ENCODE assay signal across 23 cellular contexts in the genomic region with DNA sequence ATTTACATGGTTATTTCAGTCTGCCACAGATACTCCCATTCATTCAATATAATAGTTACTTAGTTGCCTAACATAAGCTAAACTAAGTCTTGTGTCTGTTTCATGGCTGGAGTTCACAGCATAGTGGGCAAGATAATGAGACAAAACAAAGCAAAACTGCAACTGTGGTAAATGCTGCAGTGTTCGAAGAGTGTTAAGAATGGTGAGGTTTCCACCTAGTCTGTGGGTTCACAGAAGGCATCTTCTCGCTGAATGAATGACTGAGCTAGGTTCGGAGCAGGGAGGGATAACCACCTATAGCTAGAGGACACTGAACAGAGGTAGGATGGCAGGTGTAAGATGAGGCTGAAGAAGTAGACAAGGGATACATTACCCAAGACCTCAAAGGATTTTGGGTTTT.
A peak's percentile ranks its signal among the peaks of the same experiment; 100 is the strongest.
DNase-seq lines count a peak whose midpoint lies in the region; FAIRE-seq and TF ChIP-seq lines count a peak whose summit lies in the region.
"Had no signal": no experiment of that assay in that cellular context is flagged by ENCODE, and none has a peak within 500 bp of the region (broad histone marks: within the 10 kb centered on the region; RNA-seq: fewer than 3 reads in every experiment).

No MANE protein-coding gene starts in this region.

- H3K4me3 ChIP-seq in mammary epithelial cell (replicated peaks in 1 of 3; ENCODE audit: insufficient read depth in 1 of 3, low read depth in 2 of 3, low read length in 3 of 3) (no peak overlapping the region), keratinocyte (ENCODE audit: control insufficient read depth in 2 of 3, extremely low read depth in 1 of 3, insufficient read depth in 2 of 3, low read depth in 1 of 3, low read length in 3 of 3) (no peak overlapping the region)
- H3K4me3 ChIP-seq: BLaER1 treated with 17β-estradiol and CSF1 and Interleukin-3, amounts not matched to agents 10 nM and 100 nM; GM23248; SJCRH30 had no signal

- peak; percentile 44 for FAIRE-seq in HTR-8/SVneo (lab: Jason Lieb, UNC)
- peak; percentile 20 for FAIRE-seq in keratinocyte (lab: Jason Lieb, UNC)
- FAIRE-seq: RCC 7860 had no signal

- H3K36me3 ChIP-seq in mammary epithelial cell (ENCODE audit: insufficient read depth, low read length): no peaks in the 10 kb centered on the region
- H3K36me3 ChIP-seq in keratinocyte (ENCODE audit: control insufficient read depth in 2 of 2, extremely low read depth in 1 of 2, insufficient read depth in 2 of 2, low read length in 2 of 2): peaks cover 0 to 1% of the 10 kb centered on the region in 2 experiments
- H3K36me3 ChIP-seq: SJCRH30 had no signal

- H3K9me3 ChIP-seq in mammary epithelial cell (replicated peaks; ENCODE audit: insufficient read depth, low read length): no peaks in the 10 kb centered on the region
- H3K9me3 ChIP-seq in keratinocyte (ENCODE audit: control insufficient read depth, low read depth, low read length): peaks cover 1% of the 10 kb centered on the region
- H3K9me3 ChIP-seq: SJCRH30 had no signal

- POLR2A ChIA-PET in MCF 10A (lab: Yijun Ruan, JAX): interaction anchor here (0.8 kb wide), 1 partner anchor 10 kb away, joined by 3 read pairs; no protein-coding TSS in a partner anchor

- H3K27ac Mint-ChIP-seq in MCF 10A (ENCODE audit: low read depth, unreplicated experiment) (peak overlapping the region; percentile 22), type B pancreatic cell (peak overlapping the region; percentile 1)
- H3K27ac Mint-ChIP-seq: CD8-positive, alpha-beta T cell had no signal

- H3K9me3 Mint-ChIP-seq in MCF 10A (ENCODE audit: unreplicated experiment): no peaks in the 10 kb centered on the region
- H3K9me3 Mint-ChIP-seq in type B pancreatic cell: peaks cover 8% of the 10 kb centered on the region

- WGBS in mammary epithelial cell (ENCODE audit: low coverage, missing lambda C conversion rate): 100% methylated on average over 3 of the region's 3 CpGs

- H3K27me3 Mint-ChIP-seq in MCF 10A (ENCODE audit: insufficient read depth, unreplicated experiment) (no peaks in the 10 kb centered on the region), type B pancreatic cell (no peaks in the 10 kb centered on the region)

- H3K4me1 Mint-ChIP-seq in MCF 10A (ENCODE audit: insufficient read depth, unreplicated experiment) (peaks cover 11% of the 10 kb centered on the region), type B pancreatic cell (ENCODE audit: unreplicated experiment) (no peaks in the 10 kb centered on the region)

- H3K4me1 ChIP-seq in mammary epithelial cell (ENCODE audit: insufficient read depth, low read length) (peaks cover 6% of the 10 kb centered on the region), keratinocyte (ENCODE audit: control insufficient read depth, extremely low read depth, insufficient read depth, low read length) (peaks cover 16% of the 10 kb centered on the region)
- H3K4me1 ChIP-seq: SJCRH30 had no signal

- DNase-seq in MCF 10A (ENCODE audit: unreplicated experiment): no peak
- DNase-seq in mammary epithelial cell: no peak
- DNase-seq in HTR-8/SVneo (ENCODE audit: insufficient read length, low spot score): no peak
- DNase-seq in keratinocyte (ENCODE audit: low read depth, low spot score): no peak
- DNase-seq in type B pancreatic cell (ENCODE audit: extremely low spot score, unreplicated experiment): no peak
- no peak for DNase-seq in nucleus accumbens (lab: John Stamatoyannopoulos, UW)
- no peak for DNase-seq in activated CD4-positive, alpha-beta T cell treated with anti-CD3 and anti-CD28 coated beads for 48 hours
- DNase-seq in hypothalamus (lab: John Stamatoyannopoulos, UW): no peak
- DNase-seq: Calu3; CD8-positive, alpha-beta T cell; DMS153; GM23248; IMR-90; MV-4-11; NCI-H1694; NCI-H2081 treated with DMSO at 0.1 percent for 48 hours; NCI-H2171 treated with DMSO at 0.1 percent for 48 hours; NCI-H524 treated with DMSO at 0.1 percent for 48 hours; NCI-H82; SJCRH30 had no signal

- H3K27ac ChIP-seq in mammary epithelial cell (ENCODE audit: insufficient read depth, low read depth, low read length): no peak overlapping the region
- no peak overlapping the region for H3K27ac ChIP-seq in keratinocyte (ENCODE audit: control insufficient read depth, insufficient read depth, low read length)
- H3K27ac ChIP-seq: 22Rv1; BLaER1 treated with 17β-estradiol and CSF1 and Interleukin-3, amounts not matched to agents 10 nM and 100 nM; GM23248; SJCRH30 had no signal

- H3K4me3 Mint-ChIP-seq in MCF 10A (ENCODE audit: unreplicated experiment) (no peak overlapping the region), type B pancreatic cell (no peak overlapping the region)
- H3K4me3 Mint-ChIP-seq: CD8-positive, alpha-beta T cell had no signal

- H3K79me2 ChIP-seq in mammary epithelial cell (ENCODE audit: insufficient read depth, low read length) (peaks cover 18% of the 10 kb centered on the region), keratinocyte (ENCODE audit: control insufficient read depth, insufficient read depth, low read length) (peaks cover 4% of the 10 kb centered on the region)

- dilution Hi-C loops in mammary epithelial cell (cut with HindIII; ENCODE audit: low sequenced_read_pairs): no loop called here
- dilution Hi-C loops in keratinocyte (cut with MboI; ENCODE audit: extremely low pct_ligation_motif_present, low sequenced_read_pairs): no loop called here

- H3K4me2 ChIP-seq in mammary epithelial cell (ENCODE audit: insufficient read depth, low read depth, low read length): no peak overlapping the region
- H3K4me2 ChIP-seq in keratinocyte (ENCODE audit: control insufficient read depth, extremely low read depth, insufficient read depth, low read depth, low read length): no peak overlapping the region
- H3K4me2 ChIP-seq: BLaER1 treated with 17β-estradiol and CSF1 and Interleukin-3, amounts not matched to agents 10 nM and 100 nM had no signal

- BruUV-seq in MCF 10A (replicated peaks; lab: Mats Ljungman, UMichigan) (no TSS peak), mammary epithelial cell (replicated peaks; lab: Mats Ljungman, UMichigan) (no TSS peak)

- H3K9me1 ChIP-seq in keratinocyte (ENCODE audit: control insufficient read depth, extremely low read depth, insufficient read depth, low read length): no peaks in the 10 kb centered on the region

- no peaks in the 10 kb centered on the region for H4K20me1 ChIP-seq in mammary epithelial cell (ENCODE audit: insufficient read depth, low read length)
- H4K20me1 ChIP-seq in keratinocyte (ENCODE audit: control insufficient read depth, extremely low read depth, insufficient read depth, low read length): no peaks in the 10 kb centered on the region

- CTCF ChIA-PET in MCF 10A (lab: Yijun Ruan, JAX) (no interaction called here), mammary epithelial cell (lab: Charles Lee; ENCODE audit: low non-redundant PET) (no interaction called here)

- TF ChIP-seq CTCF in MCF 10A (IDR thresholded peaks at IDR 0.05; ENCODE audit: unreplicated experiment) (no peak), mammary epithelial cell (conservative IDR thresholded peaks at IDR 0.05 in 1 of 2, IDR thresholded peaks at IDR 0.05 in 1 of 2; ENCODE audit: extremely low read depth in 1 of 2, insufficient read depth in 1 of 2, low read depth in 1 of 2, low read length in 2 of 2) (no peak), keratinocyte (optimal IDR thresholded peaks at IDR 0.05 in 1 of 3, IDR thresholded peaks at IDR 0.05 in 1 of 3, conservative IDR thresholded peaks at IDR 0.05 in 1 of 3; ENCODE audit: extremely low read depth in 1 of 3, insufficient read depth in 2 of 3, low read length in 3 of 3) (no peak), type B pancreatic cell (conservative IDR thresholded peaks at IDR 0.05) (no peak)

- H2AFZ ChIP-seq in mammary epithelial cell (ENCODE audit: low read depth, low read length): no peak overlapping the region
- H2AFZ ChIP-seq in keratinocyte (ENCODE audit: control insufficient read depth, low read length): no peak overlapping the region
- H2AFZ ChIP-seq: GM23248 had no signal

- H3K27me3 ChIP-seq in mammary epithelial cell (ENCODE audit: insufficient read depth, low read length) (no peaks in the 10 kb centered on the region), keratinocyte (ENCODE audit: control insufficient read depth, extremely low read depth, insufficient read depth, low read length) (no peaks in the 10 kb centered on the region)
- H3K27me3 ChIP-seq: BLaER1 treated with 17β-estradiol and CSF1 and Interleukin-3, amounts not matched to agents 10 nM and 100 nM; SJCRH30 had no signal

- in situ Hi-C loops in mammary epithelial cell (cut with MboI; ENCODE audit: low sequenced_read_pairs in 2 of 2): no loop called here

- intact Hi-C loops in MCF 10A (cut with micrococcal nuclease) (loop anchor here (5.0 kb wide), 1 partner anchor 603 kb away; a partner anchor contains a TSS), mammary epithelial cell (cut with micrococcal nuclease) (no loop called here)

- H3K9ac ChIP-seq in mammary epithelial cell (ENCODE audit: insufficient read depth, low read length): no peak overlapping the region
- H3K9ac ChIP-seq in keratinocyte (ENCODE audit: control insufficient read depth, extremely low read depth, insufficient read depth, low read length): no peak overlapping the region
- H3K9ac ChIP-seq: BLaER1 treated with 17β-estradiol and CSF1 and Interleukin-3, amounts not matched to agents 10 nM and 100 nM; GM23248 had no signal

- peaks cover 7% of the 10 kb centered on the region for H3K36me3 Mint-ChIP-seq in MCF 10A (ENCODE audit: insufficient read depth, unreplicated experiment)
- peaks cover 9% of the 10 kb centered on the region for H3K36me3 Mint-ChIP-seq in type B pancreatic cell
